Comparison of ENCODE assay signal across 25 cellular contexts in genomic region chr1:22728751-22729399, GRCh38. TPM values are rescaled to one million over a fixed set of nuclear protein-coding genes. Genes with fewer than 3 reads are reported as not detected.
DNase-seq lines count a peak whose midpoint lies in the region; ATAC-seq and TF ChIP-seq lines count a peak whose summit lies in the region.
"Had no signal": no experiment of that assay in that cellular context is flagged by ENCODE, and none has a peak within 500 bp of the region (broad histone marks: within the 10 kb centered on the region; RNA-seq: fewer than 3 reads in every experiment).

No MANE protein-coding gene starts in this region.

- H3K27me3 ChIP-seq in gastroesophageal sphincter, result no peaks in the 10 kb centered on the region
- no peaks in the 10 kb centered on the region for H3K27me3 ChIP-seq in HAP-1 (ENCODE audit: low read depth)

- TF ChIP-seq CTCF in gastroesophageal sphincter (IDR thresholded peaks at IDR 0.05) (no peak), CD14-positive monocyte (IDR thresholded peaks at IDR 0.05) (no peak)

- no peaks in the 10 kb centered on the region for H3K9me3 Mint-ChIP-seq in CD14-positive monocyte
- H3K9me3 Mint-ChIP-seq: CD8-positive, alpha-beta memory T cell; naive thymus-derived CD8-positive, alpha-beta T cell; stimulated activated naive CD8-positive, alpha-beta T cell treated with anti-CD3 and anti-CD28 coated beads, Interleukin-15, Interleukin-2, amounts not matched to agents 100 ng/mL and 50 ng/mL, for 24 hours had no signal

- H3K4me3 ChIP-seq in gastroesophageal sphincter, result no peak overlapping the region
- no peak overlapping the region for H3K4me3 ChIP-seq in HAP-1
- H3K4me3 ChIP-seq: heart left ventricle, tibial artery had no signal

- peak; percentile 85 for DNase-seq in COLO668 (lab: John Stamatoyannopoulos, UW; ENCODE audit: unreplicated experiment)
- DNase-seq in DMS53 treated with DMSO at 0.1 percent for 48 hours (lab: John Stamatoyannopoulos, UW; ENCODE audit: unreplicated experiment), result peak; percentile 71
- DNase-seq in NCI-H69 (lab: John Stamatoyannopoulos, UW), result peak; percentile 86
- DNase-seq in CD14-positive monocyte (ENCODE audit: low spot score), result no peak
- no peak for DNase-seq in HAP-1 (ENCODE audit: low spot score in 2 of 2)
- DNase-seq: activated CD4-positive, alpha-beta T cell treated with anti-CD3 and anti-CD28 coated beads for 1 hour; activated naive CD4-positive, alpha-beta T cell treated with anti-CD3 and anti-CD28 coated beads, Interleukin-2, amount 50 U/mL, for 16 hours; anterior cingulate cortex; CD8-positive, alpha-beta memory T cell; central memory CD4-positive, alpha-beta T cell; dermis blood vessel endothelial cell; EL; GOT3; heart left ventricle; left cardiac atrium; naive thymus-derived CD8-positive, alpha-beta T cell; NCI-H1436 treated with DMSO at 0.1 percent for 48 hours; NCI-H446 treated with DMSO at 0.1 percent for 48 hours; right cardiac atrium; SW 1271; tibial artery had no signal

- peaks cover 0 to 5% (median 0%) of the 10 kb centered on the region in 3 donors for H3K4me1 ChIP-seq in gastroesophageal sphincter
- H3K4me1 ChIP-seq in HAP-1, result no peaks in the 10 kb centered on the region
- H3K4me1 ChIP-seq: heart left ventricle, tibial artery had no signal

- no peak overlapping the region for H3K27ac ChIP-seq in gastroesophageal sphincter
- H3K27ac ChIP-seq: heart left ventricle, tibial artery had no signal

- ATAC-seq in gastroesophageal sphincter (peak; percentile 28), GM18505 (IDR thresholded peaks at IDR 0.05; ENCODE audit: unreplicated experiment) (no peak)
- ATAC-seq: heart left ventricle; left cardiac atrium; naive thymus-derived CD8-positive, alpha-beta T cell; right cardiac atrium had no signal

- no peaks in the 10 kb centered on the region for H3K36me3 ChIP-seq in gastroesophageal sphincter
- no peaks in the 10 kb centered on the region for H3K36me3 ChIP-seq in HAP-1 (replicated peaks)
- H3K36me3 ChIP-seq: heart left ventricle, tibial artery had no signal

- 60% methylated on average over 1 of the region's 14 CpGs; no CpG with 5 or more reads in 1 of the 2 donors for WGBS in gastroesophageal sphincter (ENCODE audit: low coverage in 1 of 2), 2 donors

- no peaks in the 10 kb centered on the region for H3K36me3 Mint-ChIP-seq in CD14-positive monocyte
- H3K36me3 Mint-ChIP-seq: CD8-positive, alpha-beta memory T cell; naive thymus-derived CD8-positive, alpha-beta T cell had no signal

- no peak overlapping the region for H3K4me3 Mint-ChIP-seq in CD14-positive monocyte
- H3K4me3 Mint-ChIP-seq: CD8-positive, alpha-beta memory T cell; naive thymus-derived CD8-positive, alpha-beta T cell; stimulated activated naive CD8-positive, alpha-beta T cell treated with anti-CD3 and anti-CD28 coated beads, Interleukin-15, Interleukin-2, amounts not matched to agents 100 ng/mL and 50 ng/mL, for 24 hours had no signal

- H3K9me3 ChIP-seq in gastroesophageal sphincter, result no peaks in the 10 kb centered on the region
- no peaks in the 10 kb centered on the region for H3K9me3 ChIP-seq in HAP-1
- H3K9me3 ChIP-seq: heart left ventricle, tibial artery had no signal

- intact Hi-C loops in CD14-positive monocyte (cut with micrococcal nuclease), result no loop called here

- H3K27me3 Mint-ChIP-seq in CD14-positive monocyte (ENCODE audit: low read depth in 3 of 3), result peaks cover 11 to 18% (median 18%) of the 10 kb centered on the region in 3 donors

- TF ChIP-seq POLR2A in gastroesophageal sphincter (IDR thresholded peaks at IDR 0.05) (no peak), GM18505 (IDR thresholded peaks at IDR 0.05; ENCODE audit: borderline replicate concordance, extremely low read depth, insufficient read depth, insufficient read length) (no peak)

- no peak overlapping the region for H3K27ac Mint-ChIP-seq in CD14-positive monocyte
- H3K27ac Mint-ChIP-seq: CD8-positive, alpha-beta memory T cell; stimulated activated naive CD8-positive, alpha-beta T cell treated with anti-CD3 and anti-CD28 coated beads, Interleukin-15, Interleukin-2, amounts not matched to agents 100 ng/mL and 50 ng/mL, for 24 hours had no signal

- peaks cover 2% of the 10 kb centered on the region for H3K4me1 Mint-ChIP-seq in CD14-positive monocyte
- H3K4me1 Mint-ChIP-seq: CD8-positive, alpha-beta memory T cell; IgD-negative memory B cell had no signal

- TF ChIP-seq EP300 in gastroesophageal sphincter (IDR thresholded peaks at IDR 0.05), result no peak

- in situ Hi-C loops in HAP-1 (cut with MboI; ENCODE audit: low sequenced_read_pairs), result no loop called here

RNA-seq across cellular contexts. Expression of gene EPHB2, which starts 18.2 kb away (rescaled TPM):
- 1 to 10 TPM; 2.0 to 5.9 (median 2.6) TPM for total RNA-seq in gastroesophageal sphincter
- polyA plus RNA-seq in CD14-positive monocyte, result 1 to 10 TPM; 2.9 to 3.4 TPM
- polyA plus RNA-seq: CD8-positive, alpha-beta memory T cell; IgD-negative memory B cell; naive thymus-derived CD8-positive, alpha-beta T cell had no signal

Comparison
In these comparisons a context has a peak if more than half of its experiments do, and no peak if none do; other contexts are left out.
1. DNase-seq: peak in COLO668 (single experiment), DMS53 treated with DMSO at 0.1 percent for 48 hours (single experiment) and NCI-H69 (single experiment); none in CD14-positive monocyte (single experiment) and HAP-1 (0 of 2).